Comparison of ENCODE assay signal across 15 cellular contexts in genomic region chr15:55257933-55258332, GRCh38.
A peak's percentile ranks its signal among the peaks of the same experiment; 100 is the strongest.
DNase-seq lines count a peak whose midpoint lies in the region; ATAC-seq and TF ChIP-seq lines count a peak whose summit lies in the region.
"Had no signal": no experiment of that assay in that cellular context is flagged by ENCODE, and none has a peak within 500 bp of the region (broad histone marks: within the 10 kb centered on the region; RNA-seq: fewer than 3 reads in every experiment).

No MANE protein-coding gene starts in this region.

- peak; percentile 24 for DNase-seq in GM10248 (ENCODE audit: extremely low spot score)
- no peak for DNase-seq in central memory CD8-positive, alpha-beta T cell (ENCODE audit: low spot score in 2 of 2)
- DNase-seq in D341Med (ENCODE audit: low spot score), result no peak
- no peak for DNase-seq in NCI-H1436 (lab: John Stamatoyannopoulos, UW)
- no peak for DNase-seq in NCI-H2227 (lab: John Stamatoyannopoulos, UW; ENCODE audit: unreplicated experiment)
- DNase-seq: AML-193, hippocampal formation, NCI-H2029, NCI-H82, Peyer's patch, spleen had no signal

- peaks cover 66% of the 10 kb centered on the region for H3K4me1 Mint-ChIP-seq in central memory CD8-positive, alpha-beta T cell

- H3K36me3 Mint-ChIP-seq in central memory CD8-positive, alpha-beta T cell (ENCODE audit: insufficient read depth), result peaks cover 21% of the 10 kb centered on the region

- H3K4me3 Mint-ChIP-seq in central memory CD8-positive, alpha-beta T cell, result peak overlapping the region; percentile 83

- H3K27me3 Mint-ChIP-seq in central memory CD8-positive, alpha-beta T cell, result no peaks in the 10 kb centered on the region

- ATAC-seq in HG03571 (IDR thresholded peaks at IDR 0.05; ENCODE audit: unreplicated experiment), result peak; percentile 43
- peak; percentile 63 for ATAC-seq in central memory CD8-positive, alpha-beta T cell (replicated peaks; ENCODE audit: extremely low read depth, poor library complexity, severe bottlenecking)
- no peak for ATAC-seq in HG03095 (IDR thresholded peaks at IDR 0.05; ENCODE audit: unreplicated experiment)

- POLR2A ChIA-PET in GM10248 (lab: Yijun Ruan, JAX), result no interaction called here

- H3K27ac Mint-ChIP-seq in central memory CD8-positive, alpha-beta T cell (ENCODE audit: low read depth), result peak overlapping the region; percentile 91

- TF ChIP-seq CTCF in C4-2B (conservative IDR thresholded peaks at IDR 0.05) (no peak), GM10248 (IDR thresholded peaks at IDR 0.05; ENCODE audit: control extremely low read depth, extremely low read depth, low read depth, missing control alignments) (no peak)

- H3K27ac ChIP-seq in C4-2B, result peak overlapping the region; percentile 20
- H3K27ac ChIP-seq: Peyer's patch, vagina had no signal

- H3K9me3 Mint-ChIP-seq in central memory CD8-positive, alpha-beta T cell, result no peaks in the 10 kb centered on the region

- CTCF ChIA-PET in GM10248 (lab: Yijun Ruan, JAX), result interaction anchor here (1.0 to 2.2 kb wide), 3 partner anchors 11 to 23 kb away, joined by 3 to 8 read pairs (median 3); no protein-coding TSS in a partner anchor
